9 cellular contexts compared by ENCODE assay signal in genomic region chr7:98619450-98620321, GRCh38. TPM values are rescaled to one million over a fixed set of nuclear protein-coding genes. Genes with fewer than 3 reads are reported as not detected.
A peak's percentile ranks its signal among the peaks of the same experiment; 100 is the strongest.
DNase-seq lines count a peak whose midpoint lies in the region; ATAC-seq and TF ChIP-seq lines count a peak whose summit lies in the region.
"Had no signal": no experiment of that assay in that cellular context is flagged by ENCODE, and none has a peak within 500 bp of the region (broad histone marks: within the 10 kb centered on the region; RNA-seq: fewer than 3 reads in every experiment).

No MANE protein-coding gene starts in this region.

- CTCF ChIA-PET in Calu3 (lab: Charles Lee): interaction anchor here (0.6 kb wide), 1 partner anchor 688 kb away, joined by 3 read pairs; no protein-coding TSS in a partner anchor

- peak in 2 of 3 donors; percentile 58 to 71 for TF ChIP-seq POLR2A in body of pancreas (IDR thresholded peaks at IDR 0.05)

- H3K9me3 Mint-ChIP-seq in Calu3 (ENCODE audit: low read depth, unreplicated experiment) (no peaks in the 10 kb centered on the region), nephron progenitor cell (no peaks in the 10 kb centered on the region)

- no peak overlapping the region for H3K27ac Mint-ChIP-seq in Calu3 (ENCODE audit: unreplicated experiment)
- H3K27ac Mint-ChIP-seq in nephron progenitor cell: no peak overlapping the region

- peak; percentile 80 for ATAC-seq in body of pancreas
- no peak for ATAC-seq in GM21576 (IDR thresholded peaks at IDR 0.05; ENCODE audit: unreplicated experiment)

- TF ChIP-seq CTCF in Calu3 (IDR thresholded peaks at IDR 0.05; ENCODE audit: unreplicated experiment) (no peak), body of pancreas (IDR thresholded peaks at IDR 0.05) (peak in 3 of 7 experiments; percentile 3 to 32 (median 15)), nephron progenitor cell (IDR thresholded peaks at IDR 0.05) (no peak)

- H3K4me1 ChIP-seq in body of pancreas: peaks cover 57% of the 10 kb centered on the region

- WGBS in body of pancreas, 2 donors: 3 to 11% methylated on average over 20 to 27 of the region's 27 CpGs

- H3K36me3 Mint-ChIP-seq in Calu3 (ENCODE audit: insufficient read depth, unreplicated experiment): no peaks in the 10 kb centered on the region
- no peaks in the 10 kb centered on the region for H3K36me3 Mint-ChIP-seq in nephron progenitor cell (ENCODE audit: low read depth)

- intact Hi-C loops in Calu3 (cut with micrococcal nuclease; ENCODE audit: unreplicated experiment): no loop called here
- intact Hi-C loops in body of pancreas (cut with DNase I): no loop called here

- no peaks in the 10 kb centered on the region for H3K4me1 Mint-ChIP-seq in Calu3 (ENCODE audit: low read depth, unreplicated experiment)
- H3K4me1 Mint-ChIP-seq in nephron progenitor cell: peaks cover 34% of the 10 kb centered on the region

- no peaks in the 10 kb centered on the region for H3K9me3 ChIP-seq in MG63
- H3K9me3 ChIP-seq in body of pancreas: no peaks in the 10 kb centered on the region

- H3K4me3 Mint-ChIP-seq in Calu3 (ENCODE audit: low read depth, unreplicated experiment): peak overlapping the region; percentile 50
- H3K4me3 Mint-ChIP-seq in nephron progenitor cell: no peak overlapping the region

- no TSS peak for BruUV-seq in Calu3 (replicated peaks; lab: Mats Ljungman, UMichigan)

- H3K27me3 Mint-ChIP-seq in Calu3 (ENCODE audit: unreplicated experiment): peaks cover 80% of the 10 kb centered on the region
- peaks cover 63% of the 10 kb centered on the region for H3K27me3 Mint-ChIP-seq in nephron progenitor cell (ENCODE audit: low read depth, poor library complexity)

- no peaks in the 10 kb centered on the region for H3K36me3 ChIP-seq in MG63
- no peaks in the 10 kb centered on the region for H3K36me3 ChIP-seq in body of pancreas (replicated peaks in 1 of 2; ENCODE audit: insufficient read depth in 1 of 2, low read depth in 2 of 2)

- H3K27ac ChIP-seq in body of pancreas: peak overlapping the region; percentile 81 to 90 (median 86)

- DNase-seq in Calu3: peak; percentile 36
- peak; percentile 14 for DNase-seq in MG63
- peak; percentile 85 to 94 (median 92) for DNase-seq in body of pancreas
- peak; percentile 48 for DNase-seq in nephron progenitor cell
- no peak for DNase-seq in activated CD8-positive, alpha-beta memory T cell treated with anti-CD3 and anti-CD28 coated beads, Interleukin-2, amount 50 U/mL, for 4 hours
- DNase-seq in stimulated activated CD4-positive, alpha-beta T cell treated with anti-CD3 and anti-CD28 coated beads, Interleukin-1b, Interleukin-23, amount 100 ng/mL, for 48 hours: no peak
- no peak for DNase-seq in HT-29 (ENCODE audit: low spot score)
- DNase-seq: stimulated activated CD4-positive, alpha-beta T cell treated with anti-CD3 and anti-CD28 coated beads, Interleukin-2, amount 100 ng/mL, for 48 hours had no signal

- H3K27me3 ChIP-seq in MG63 (peaks cover 15% of the 10 kb centered on the region), body of pancreas (no peaks in the 10 kb centered on the region)

- H3K4me3 ChIP-seq in MG63 (0 out of 2 replicates have a peak overlapping the region, but pooled peaks have one; percentile 16), body of pancreas (no peak overlapping the region)

RNA-seq across cellular contexts. Expression of gene NPTX2, which starts 2.6 kb away (rescaled TPM):
- not detected in 2 replicates for total RNA-seq in Calu3 (2022)
- 0.94 and 2.1 TPM in 2 replicates for total RNA-seq in MG63 (2014; rRNA removed; shearing (Covaris generic); ENCODE audit: low replicate concordance)
- 10 to 100 TPM; 18.4 to 37.2 TPM for total RNA-seq in body of pancreas
- total RNA-seq in HT-29 (2014; rRNA removed; shearing (Covaris generic)): not detected in 2 replicates

Comparison
In these comparisons a context has a peak if more than half of its experiments do, and no peak if none do; other contexts are left out.
1. DNase-seq: peak in Calu3 (single experiment), MG63 (single experiment), body of pancreas (4 of 4) and nephron progenitor cell (single experiment); none in activated CD8-positive, alpha-beta memory T cell treated with anti-CD3 and anti-CD28 coated beads, Interleukin-2, amount 50 U/mL, for 4 hours (single experiment), stimulated activated CD4-positive, alpha-beta T cell treated with anti-CD3 and anti-CD28 coated beads, Interleukin-1b, Interleukin-23, amount 100 ng/mL, for 48 hours (single experiment) and HT-29 (single experiment).